8 cellular contexts compared by ENCODE assay signal in the genomic region with DNA sequence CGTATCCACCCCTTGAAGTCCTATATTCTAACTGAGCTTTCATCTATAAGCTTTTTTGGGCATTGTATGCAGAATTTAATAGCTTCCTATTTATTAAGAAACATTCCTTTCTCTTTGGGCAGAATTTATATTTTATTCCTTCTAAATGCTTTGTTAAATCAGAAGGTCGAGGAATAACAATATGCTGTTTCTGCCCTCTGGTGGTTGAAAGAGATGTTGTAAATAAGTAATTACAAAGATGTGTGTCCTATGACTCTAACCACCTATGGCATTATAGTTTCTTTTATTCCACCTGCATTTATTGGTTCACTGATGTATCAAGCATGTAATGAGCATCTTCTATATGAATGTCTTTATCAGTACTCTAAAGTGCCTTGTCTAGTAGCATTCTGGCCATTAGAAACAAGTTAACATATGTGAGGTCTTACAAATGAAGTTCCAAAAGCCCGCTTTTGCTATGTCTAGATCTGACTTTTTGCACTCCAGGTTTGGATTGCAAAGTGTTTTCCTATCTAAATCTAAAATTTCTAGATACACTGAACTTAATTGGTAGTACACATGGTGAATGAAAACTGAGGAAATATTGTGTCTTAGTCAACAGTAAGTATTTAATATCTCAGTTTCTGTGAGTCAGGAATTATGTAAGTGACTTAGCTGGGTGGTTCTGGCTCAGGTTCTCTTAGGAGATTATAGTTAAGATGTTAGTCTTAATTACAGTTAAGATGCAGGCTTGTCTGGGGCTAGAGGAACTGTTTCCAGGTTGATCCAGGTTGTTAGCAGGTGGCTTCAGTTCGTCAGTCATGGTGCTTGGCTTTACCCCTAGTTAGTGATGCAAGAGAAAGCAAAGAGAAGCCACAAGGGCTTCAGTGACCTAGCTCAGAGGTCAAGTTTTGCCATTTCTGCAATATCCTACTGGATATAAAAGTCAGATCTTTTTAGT.
A peak's percentile ranks its signal among the peaks of the same experiment; 100 is the strongest.
DNase-seq lines count a peak whose midpoint lies in the region; ATAC-seq and TF ChIP-seq lines count a peak whose summit lies in the region.

No MANE protein-coding gene starts in this region.

- no peak overlapping the region for H3K4me3 ChIP-seq in SK-N-MC
- no peak overlapping the region for H3K4me3 ChIP-seq in foreskin fibroblast (ENCODE audit: low read depth in 1 of 2, low read length in 2 of 2)

- TF ChIP-seq RAD21 in Ishikawa (IDR thresholded peaks at IDR 0.05; ENCODE audit: low read depth), result peak; percentile 75

- DNase-seq in DMS 273 (lab: John Stamatoyannopoulos, UW; ENCODE audit: unreplicated experiment) (peak; percentile 59), DMS 273 treated with DMSO at 0.1 percent for 48 hours (lab: John Stamatoyannopoulos, UW) (no peak), SK-N-MC (ENCODE audit: low read depth, low spot score) (peak; percentile 50), foreskin fibroblast (peak; percentile 39 to 78), putamen (ENCODE audit: low spot score) (peak; percentile 39), activated gamma-delta T cell (lab: John Stamatoyannopoulos, UW) (no peak)

- peak; percentile 44 for TF ChIP-seq CTCF in foreskin fibroblast (IDR thresholded peaks at IDR 0.05; ENCODE audit: low read depth, low read length)

- TF ChIP-seq EP300 in Ishikawa (IDR thresholded peaks at IDR 0.05; ENCODE audit: borderline replicate concordance), result no peak

- no peak overlapping the region for H3K9ac ChIP-seq in SK-N-MC (ENCODE audit: insufficient read length)

- H3K36me3 ChIP-seq in SK-N-MC (ENCODE audit: insufficient read depth, low read length), result no peaks in the 10 kb centered on the region

- no peak overlapping the region for H3K27ac ChIP-seq in SK-N-MC

- ATAC-seq in GM21528 (IDR thresholded peaks at IDR 0.05; ENCODE audit: low FRiP score, unreplicated experiment), result no peak

- no peaks in the 10 kb centered on the region for H3K9me3 ChIP-seq in SK-N-MC (ENCODE audit: low read depth, low read length)

TF ChIP-seq in Ishikawa, 13 proteins besides CTCF, POLR2A, EP300 and RAD21:
- TF ChIP-seq FOXM1 (IDR thresholded peaks at IDR 0.05; ENCODE audit: borderline replicate concordance, low read depth) (no peak), CEBPB (IDR thresholded peaks at IDR 0.05) (no peak), ZBTB7A (IDR thresholded peaks at IDR 0.05; ENCODE audit: low read depth) (no peak), NFIC (IDR thresholded peaks at IDR 0.05) (no peak), USF1 (IDR thresholded peaks at IDR 0.05) (no peak), CREB1 (IDR thresholded peaks at IDR 0.05; ENCODE audit: low read depth) (no peak), TAF1 (IDR thresholded peaks at IDR 0.05; ENCODE audit: low read depth) (no peak), REST (IDR thresholded peaks at IDR 0.05; ENCODE audit: low read depth) (no peak), TEAD4 (IDR thresholded peaks at IDR 0.05) (no peak), TCF12 (IDR thresholded peaks at IDR 0.05; ENCODE audit: low read depth) (no peak)
- TF ChIP-seq, protein P1, sequence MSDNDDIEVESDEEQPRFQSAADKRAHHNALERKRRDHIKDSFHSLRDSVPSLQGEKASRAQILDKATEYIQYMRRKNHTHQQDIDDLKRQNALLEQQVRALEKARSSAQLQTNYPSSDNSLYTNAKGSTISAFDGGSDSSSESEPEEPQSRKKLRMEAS (IDR thresholded peaks at IDR 0.05), result no peak

Comparison
In these comparisons a context has a peak if more than half of its experiments do, and no peak if none do; other contexts are left out.
1. DNase-seq: peak in DMS 273 (single experiment), SK-N-MC (single experiment), foreskin fibroblast (2 of 2) and putamen (single experiment); none in DMS 273 treated with DMSO at 0.1 percent for 48 hours (single experiment) and activated gamma-delta T cell (single experiment).